ENCODE assay signal across 10 cellular contexts in genomic region chr1:160429702-160430535, GRCh38. TPM values are rescaled to one million over a fixed set of nuclear protein-coding genes. Genes with fewer than 3 reads are reported as not detected.
DNase-seq lines count a peak whose midpoint lies in the region; ATAC-seq and TF ChIP-seq lines count a peak whose summit lies in the region.
"Had no signal": no experiment of that assay in that cellular context is flagged by ENCODE, and none has a peak within 500 bp of the region (broad histone marks: within the 10 kb centered on the region; RNA-seq: fewer than 3 reads in every experiment).

No MANE protein-coding gene starts in this region.

- peak overlapping the region; percentile 40 for H3K27ac ChIP-seq in CD8-positive, alpha-beta memory T cell (ENCODE audit: low read depth, low read length)
- H3K27ac ChIP-seq in colonic mucosa, result peak overlapping the region; percentile 74

- ATAC-seq in GM19395 (IDR thresholded peaks at IDR 0.05; ENCODE audit: unreplicated experiment), result peak; percentile 46
- ATAC-seq in HG03432 (IDR thresholded peaks at IDR 0.05; ENCODE audit: unreplicated experiment), result peak; percentile 48

- intact Hi-C loops in colonic mucosa (cut with DNase I), result loop anchor here (2.0 kb wide), 1 partner anchor 177 kb away; no protein-coding TSS in a partner anchor

- peak overlapping the region in 1 of 2 donors; percentile 1 for H3K9ac ChIP-seq in colonic mucosa (ENCODE audit: low read depth in 2 of 2, low read length in 2 of 2)

- CTCF ChIA-PET in CD8-positive, alpha-beta memory T cell (lab: Charles Lee), result interaction anchor here (1.2 to 3.9 kb wide), 7 partner anchors 14 to 245 kb away, joined by 3 to 57 read pairs (median 5); no protein-coding TSS in a partner anchor

- no peak for TF ChIP-seq CTCF in colonic mucosa (IDR thresholded peaks at IDR 0.05)

- peaks cover 63% of the 10 kb centered on the region for H3K4me1 ChIP-seq in CD8-positive, alpha-beta memory T cell (ENCODE audit: insufficient read depth, low read length)
- H3K4me1 ChIP-seq in colonic mucosa, result peaks cover 4% of the 10 kb centered on the region
- H3K4me1 ChIP-seq in HAP-1, result no peaks in the 10 kb centered on the region

- POLR2A ChIA-PET in CD8-positive, alpha-beta memory T cell (lab: Charles Lee), result interaction anchor here (1.0 to 1.5 kb wide), 3 partner anchors 90 to 149 kb away, joined by 3 to 4 read pairs (median 3); no protein-coding TSS in a partner anchor

- peak in 1 of 5 donors; percentile 11 for DNase-seq in CD8-positive, alpha-beta memory T cell
- no peak for DNase-seq in colonic mucosa
- no peak for DNase-seq in HAP-1 (ENCODE audit: low spot score in 2 of 2)
- DNase-seq in stimulated activated CD4-positive, alpha-beta T cell treated with anti-CD3 and anti-CD28 coated beads, Interleukin-2, amount 100 ng/mL, for 24 hours, result no peak
- no peak for DNase-seq in HuH-7 (ENCODE audit: low spot score)
- no peak for DNase-seq in iPS-NIHi11 (ENCODE audit: low spot score)
- DNase-seq: dermis blood vessel endothelial cell, islet precursor cell had no signal

- peak overlapping the region; percentile 69 to 97 (median 87) for H3K27ac Mint-ChIP-seq in CD8-positive, alpha-beta memory T cell

- H3K36me3 Mint-ChIP-seq in CD8-positive, alpha-beta memory T cell, result peaks cover 0 to 3% (median 0%) of the 10 kb centered on the region in 3 donors

- H3K4me1 Mint-ChIP-seq in CD8-positive, alpha-beta memory T cell, result peaks cover 68 to 74% (median 74%) of the 10 kb centered on the region in 3 donors

- H3K27me3 ChIP-seq in CD8-positive, alpha-beta memory T cell (ENCODE audit: insufficient read depth, low read length, poor library complexity, severe bottlenecking), result no peaks in the 10 kb centered on the region
- H3K27me3 ChIP-seq in colonic mucosa (no peaks in the 10 kb centered on the region), HAP-1 (ENCODE audit: low read depth) (no peaks in the 10 kb centered on the region)

- H3K9me3 ChIP-seq in CD8-positive, alpha-beta memory T cell (ENCODE audit: low read length), result no peaks in the 10 kb centered on the region
- H3K9me3 ChIP-seq in colonic mucosa, result no peaks in the 10 kb centered on the region
- no peaks in the 10 kb centered on the region for H3K9me3 ChIP-seq in HAP-1

- H3K36me3 ChIP-seq in CD8-positive, alpha-beta memory T cell (ENCODE audit: insufficient read depth, low read length), result no peaks in the 10 kb centered on the region
- H3K36me3 ChIP-seq in colonic mucosa (no peaks in the 10 kb centered on the region), HAP-1 (replicated peaks) (peaks cover 1% of the 10 kb centered on the region)

- H3K4me3 ChIP-seq in CD8-positive, alpha-beta memory T cell (ENCODE audit: low read length), result no peak overlapping the region
- H3K4me3 ChIP-seq in colonic mucosa, result no peak overlapping the region
- no peak overlapping the region for H3K4me3 ChIP-seq in HAP-1

- in situ Hi-C loops in HAP-1 (cut with MboI; ENCODE audit: low sequenced_read_pairs), result no loop called here

- peak overlapping the region in 6 of 7 donors; percentile 36 to 75 (median 58) for H3K4me3 Mint-ChIP-seq in CD8-positive, alpha-beta memory T cell

- no peaks in the 10 kb centered on the region for H3K27me3 Mint-ChIP-seq in CD8-positive, alpha-beta memory T cell

- peaks cover 0 to 2% (median 0%) of the 10 kb centered on the region in 5 donors for H3K9me3 Mint-ChIP-seq in CD8-positive, alpha-beta memory T cell

RNA-seq across cellular contexts. Expression of gene VANGL2, which starts 29.6 kb away (rescaled TPM):
- under 1 TPM; 0.04 to 0.07 TPM for total RNA-seq in CD8-positive, alpha-beta memory T cell
- not detected for polyA plus RNA-seq in CD8-positive, alpha-beta memory T cell
- 10 to 100 TPM in 1 of 2 donors, 1 to 10 TPM in 1; 3.9 to 10.3 TPM for total RNA-seq in colonic mucosa

Comparison
In these comparisons a context has a peak if more than half of its experiments do, and no peak if none do; other contexts are left out.
1. RNA of gene VANGL2, which starts 29.6 kb away (total RNA-seq): 3.9 to 10.3 TPM in colonic mucosa; 0.04 to 0.07 TPM in CD8-positive, alpha-beta memory T cell; every median in the first group is over 4 times any median in the second.